Comparison of ENCODE assay signal across 3 cellular contexts in genomic region chr7:143767531-143767930, GRCh38. TPM values are rescaled to one million over a fixed set of nuclear protein-coding genes. Genes with fewer than 3 reads are reported as not detected.
"Had no signal": no experiment of that assay in that cellular context is flagged by ENCODE, and none has a peak within 500 bp of the region (broad histone marks: within the 10 kb centered on the region; RNA-seq: fewer than 3 reads in every experiment).

No MANE protein-coding gene starts in this region.

RNA-seq across cellular contexts. Expression of gene CTAGE6, which starts 10.0 kb away (rescaled TPM):
- total RNA-seq: HepG2, HT1080, SJSA1 had no signal
